In genomic region chr4:118909173-118909956, GRCh38 we compare ENCODE assay signal across 24 cellular contexts. TPM values are rescaled to one million over a fixed set of nuclear protein-coding genes. Genes with fewer than 3 reads are reported as not detected.
DNase-seq lines count a peak whose midpoint lies in the region; ATAC-seq and TF ChIP-seq lines count a peak whose summit lies in the region.
"Had no signal": no experiment of that assay in that cellular context is flagged by ENCODE, and none has a peak within 500 bp of the region (broad histone marks: within the 10 kb centered on the region; RNA-seq: fewer than 3 reads in every experiment).

No MANE protein-coding gene starts in this region.

- intact Hi-C loops in right cardiac atrium (cut with DNase I), result no loop called here

- H3K27me3 Mint-ChIP-seq in stimulated activated naive B cell treated with anti-CD40 and anti-IgM and Interleukin-4, amounts not matched to agents 10 μg/mL and 1 μg/mL and 100 μg/mL, for 72 hours, result peaks cover 15 to 32% of the 10 kb centered on the region in 2 donors
- H3K27me3 Mint-ChIP-seq in immature natural killer cell (ENCODE audit: low read depth in 3 of 3), result peaks cover 5 to 12% (median 10%) of the 10 kb centered on the region in 3 donors

- WGBS in right cardiac atrium, result 48% methylated on average over 8 of the region's 8 CpGs

- H3K4me1 Mint-ChIP-seq in stimulated activated naive B cell treated with anti-CD40 and anti-IgM and Interleukin-4, amounts not matched to agents 10 μg/mL and 1 μg/mL and 100 μg/mL, for 72 hours, result peaks cover 2 to 5% of the 10 kb centered on the region in 2 donors
- H3K4me1 Mint-ChIP-seq in immature natural killer cell, result no peaks in the 10 kb centered on the region
- H3K4me1 Mint-ChIP-seq: CD4-positive, alpha-beta memory T cell; GM23338; naive thymus-derived CD8-positive, alpha-beta T cell had no signal

- no peak overlapping the region for H3K4me3 Mint-ChIP-seq in stimulated activated naive B cell treated with anti-CD40 and anti-IgM and Interleukin-4, amounts not matched to agents 10 μg/mL and 1 μg/mL and 100 μg/mL, for 72 hours
- no peak overlapping the region for H3K4me3 Mint-ChIP-seq in immature natural killer cell
- H3K4me3 Mint-ChIP-seq: activated T-cell treated with anti-CD3 and anti-CD28 coated beads, Interleukin-2, amount 50 U/mL, for 72 hours; CD4-positive, alpha-beta memory T cell; GM23338; naive thymus-derived CD8-positive, alpha-beta T cell; T-helper 1 cell treated with Interleukin-12 subunit alpha and Interleukin-12 subunit beta and Interleukin-4 antibody, amounts not matched to agents 30 μg/mL and 1 μg/mL, for 36 hours had no signal

- no peaks in the 10 kb centered on the region for H3K9me3 ChIP-seq in right cardiac atrium (ENCODE audit: control insufficient read depth, low read length)
- H3K9me3 ChIP-seq: thyroid gland had no signal

- ATAC-seq in right cardiac atrium (peak; percentile 54 to 69), GM18873 (IDR thresholded peaks at IDR 0.05; ENCODE audit: low FRiP score, unreplicated experiment) (no peak), foreskin keratinocyte (no peak)
- no peak for ATAC-seq in stimulated activated naive B cell treated with anti-CD40 and anti-IgM and Interleukin-4, amounts not matched to agents 10 μg/mL and 1 μg/mL and 100 μg/mL, for 72 hours (replicated peaks)
- ATAC-seq: activated T-cell treated with anti-CD3 and anti-CD28 coated beads, Interleukin-2, amount 50 U/mL, for 72 hours; esophagus mucosa; GM23338; naive thymus-derived CD8-positive, alpha-beta T cell; stimulated activated naive CD8-positive, alpha-beta T cell treated with anti-CD3 and anti-CD28 coated beads, Interleukin-15, Interleukin-2, amounts not matched to agents 100 U/mL and 50 U/mL, for 24 hours had no signal

- TF ChIP-seq CTCF in fibroblast of villous mesenchyme (IDR thresholded peaks at IDR 0.05; ENCODE audit: insufficient read depth, low read depth, low read length), result no peak
- no peak for TF ChIP-seq CTCF in foreskin keratinocyte (conservative IDR thresholded peaks at IDR 0.05)

- no peaks in the 10 kb centered on the region for H3K36me3 Mint-ChIP-seq in stimulated activated naive B cell treated with anti-CD40 and anti-IgM and Interleukin-4, amounts not matched to agents 10 μg/mL and 1 μg/mL and 100 μg/mL, for 72 hours
- no peaks in the 10 kb centered on the region for H3K36me3 Mint-ChIP-seq in immature natural killer cell
- H3K36me3 Mint-ChIP-seq: CD4-positive, alpha-beta memory T cell; naive thymus-derived CD8-positive, alpha-beta T cell had no signal

- peak overlapping the region; percentile 57 for H3K27ac Mint-ChIP-seq in stimulated activated naive B cell treated with anti-CD40 and anti-IgM and Interleukin-4, amounts not matched to agents 10 μg/mL and 1 μg/mL and 100 μg/mL, for 72 hours
- no peak overlapping the region for H3K27ac Mint-ChIP-seq in immature natural killer cell
- H3K27ac Mint-ChIP-seq: activated T-cell treated with anti-CD3 and anti-CD28 coated beads, Interleukin-2, amount 50 U/mL, for 72 hours; CD4-positive, alpha-beta memory T cell; GM23338; naive thymus-derived CD8-positive, alpha-beta T cell; T-helper 1 cell treated with Interleukin-12 subunit alpha and Interleukin-12 subunit beta and Interleukin-4 antibody, amounts not matched to agents 30 μg/mL and 1 μg/mL, for 36 hours had no signal

- H3K27ac ChIP-seq in right cardiac atrium (ENCODE audit: low read length), result peak overlapping the region; percentile 86
- H3K27ac ChIP-seq in foreskin keratinocyte, result no peak overlapping the region
- H3K27ac ChIP-seq: SK-N-MC, thyroid gland had no signal

- DNase-seq in SK-N-DZ (ENCODE audit: low spot score) (peak; percentile 87), fibroblast of villous mesenchyme (ENCODE audit: low read depth) (peak; percentile 19), right cardiac atrium (peak in 1 of 3 donors; percentile 49), foreskin keratinocyte (no peak), immature natural killer cell (no peak), NCI-H774 (lab: John Stamatoyannopoulos, UW) (no peak)
- no peak for DNase-seq in stimulated activated naive B cell treated with anti-CD40 and anti-IgM and Interleukin-4, amounts not matched to agents 10 μg/mL and 1 μg/mL and 100 μg/mL, for 72 hours
- DNase-seq: activated CD4-positive, alpha-beta T cell treated with anti-CD3 and anti-CD28 coated beads, Interleukin-2, amount 50 U/mL, for 48 hours; activated T-cell treated with anti-CD3 and anti-CD28 coated beads, Interleukin-2, amount 50 U/mL, for 72 hours; CD4-positive, alpha-beta memory T cell; hypothalamus; midbrain; naive thymus-derived CD8-positive, alpha-beta T cell; NCI-H146; retina; RPMI8226; stimulated activated CD4-positive, alpha-beta T cell treated with anti-CD3 and anti-CD28 coated beads, Interleukin-1b, Interleukin-23, amount 100 ng/mL, for 48 hours; stimulated activated naive CD8-positive, alpha-beta T cell treated with anti-CD3 and anti-CD28 coated beads, Interleukin-15, Interleukin-2, amounts not matched to agents 100 U/mL and 50 U/mL, for 24 hours; thyroid gland had no signal

- H3K4me3 ChIP-seq in fibroblast of villous mesenchyme (ENCODE audit: low read depth, low read length), result no peak overlapping the region
- no peak overlapping the region for H3K4me3 ChIP-seq in right cardiac atrium (ENCODE audit: low read length)
- H3K4me3 ChIP-seq: GM23338, SK-N-MC, thyroid gland had no signal

- H3K9me3 Mint-ChIP-seq in stimulated activated naive B cell treated with anti-CD40 and anti-IgM and Interleukin-4, amounts not matched to agents 10 μg/mL and 1 μg/mL and 100 μg/mL, for 72 hours, result no peaks in the 10 kb centered on the region
- H3K9me3 Mint-ChIP-seq in immature natural killer cell, result peaks cover 0 to 5% (median 0%) of the 10 kb centered on the region in 6 donors
- H3K9me3 Mint-ChIP-seq: activated T-cell treated with anti-CD3 and anti-CD28 coated beads, Interleukin-2, amount 50 U/mL, for 72 hours; CD4-positive, alpha-beta memory T cell; GM23338; naive thymus-derived CD8-positive, alpha-beta T cell; T-helper 1 cell treated with Interleukin-12 subunit alpha and Interleukin-12 subunit beta and Interleukin-4 antibody, amounts not matched to agents 30 μg/mL and 1 μg/mL, for 36 hours had no signal

- peaks cover 6% of the 10 kb centered on the region for H3K4me1 ChIP-seq in right cardiac atrium (ENCODE audit: control insufficient read depth, insufficient read depth, low read length)
- no peaks in the 10 kb centered on the region for H3K4me1 ChIP-seq in foreskin keratinocyte
- H3K4me1 ChIP-seq: thyroid gland had no signal

- H3K27me3 ChIP-seq in right cardiac atrium (ENCODE audit: control insufficient read depth, insufficient read depth), result no peaks in the 10 kb centered on the region
- no peaks in the 10 kb centered on the region for H3K27me3 ChIP-seq in foreskin keratinocyte
- H3K27me3 ChIP-seq: thyroid gland had no signal

RNA-seq across cellular contexts. Expression of gene SYNPO2, which starts 20.7 kb away (rescaled TPM):
- polyA plus RNA-seq in SK-N-DZ (2014; cell fraction: cytosol; rRNA removed), result 6.0 TPM in 2 replicates
- 4.6 and 5.4 TPM in 2 replicates for polyA plus RNA-seq in SK-N-DZ (2014; cell fraction: nucleus; rRNA removed)
- total RNA-seq in fibroblast of villous mesenchyme (139 and 194 TPM in 2 replicates), right cardiac atrium (100 to 1,000 TPM; 111 to 134 (median 118) TPM), foreskin keratinocyte (0.41 and 0.46 TPM in 2 replicates)
- polyA plus RNA-seq in right cardiac atrium (29.6 TPM), foreskin keratinocyte (0.06 and 0.11 TPM in 2 replicates), immature natural killer cell (under 1 TPM in 2 of 3 donors, not detected in 1; 0.08 to 0.13 TPM)

Comparison
In these comparisons a context has a peak if more than half of its experiments do, and no peak if none do; other contexts are left out.
1. DNase-seq: peak in SK-N-DZ (single experiment) and fibroblast of villous mesenchyme (single experiment); none in stimulated activated naive B cell treated with anti-CD40 and anti-IgM and Interleukin-4, amounts not matched to agents 10 μg/mL and 1 μg/mL and 100 μg/mL, for 72 hours (single experiment), foreskin keratinocyte (0 of 2), immature natural killer cell (0 of 3) and NCI-H774 (single experiment).
2. ATAC-seq: peak in right cardiac atrium (2 of 2); none in stimulated activated naive B cell treated with anti-CD40 and anti-IgM and Interleukin-4, amounts not matched to agents 10 μg/mL and 1 μg/mL and 100 μg/mL, for 72 hours (0 of 2), GM18873 (single experiment) and foreskin keratinocyte (single experiment).
3. RNA of gene SYNPO2, which starts 20.7 kb away (total RNA-seq): 139 to 194 TPM in fibroblast of villous mesenchyme and 111 to 134 TPM in right cardiac atrium; 0.41 to 0.46 TPM in foreskin keratinocyte; every median in the first group is over 10 times any median in the second.